In the genomic region with DNA sequence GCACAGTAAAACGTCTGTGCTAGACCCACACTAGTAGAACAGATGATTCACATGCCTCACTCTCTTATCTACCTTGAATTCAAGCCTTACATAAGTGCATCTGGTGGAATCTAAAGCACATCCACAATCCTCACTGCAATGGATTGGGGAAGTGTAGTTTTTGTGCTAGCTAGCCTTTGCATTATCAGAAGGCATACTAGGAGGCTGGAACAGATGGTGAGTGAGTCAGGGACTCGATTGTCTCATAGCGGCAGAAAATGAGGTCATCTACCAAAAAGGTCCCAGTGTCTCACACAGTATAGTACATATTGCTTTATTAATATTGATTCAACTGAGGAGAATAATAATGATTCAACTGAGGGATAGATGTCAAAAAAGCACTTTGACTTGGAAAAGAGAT, we compare ENCODE assay signal across 12 cellular contexts. TPM values are rescaled to one million over a fixed set of nuclear protein-coding genes. Genes with fewer than 3 reads are reported as not detected.
DNase-seq lines count a peak whose midpoint lies in the region; ATAC-seq and TF ChIP-seq lines count a peak whose summit lies in the region.
"Had no signal": no experiment of that assay in that cellular context is flagged by ENCODE, and none has a peak within 500 bp of the region (broad histone marks: within the 10 kb centered on the region; RNA-seq: fewer than 3 reads in every experiment).

No MANE protein-coding gene starts in this region.

- ATAC-seq in HG02623 (IDR thresholded peaks at IDR 0.05; ENCODE audit: unreplicated experiment) (no peak), GM18505 (IDR thresholded peaks at IDR 0.05; ENCODE audit: unreplicated experiment) (no peak)

- in situ Hi-C loops in brain microvascular endothelial cell (cut with HindIII; ENCODE audit: low pct_ligation_motif_present, low sequenced_read_pairs): no loop called here

- peaks cover 30% of the 10 kb centered on the region for H3K36me3 ChIP-seq in cardiac muscle cell
- peaks cover 29% of the 10 kb centered on the region for H3K36me3 ChIP-seq in right atrium auricular region
- H3K36me3 ChIP-seq in brain microvascular endothelial cell (replicated peaks): peaks cover 12% of the 10 kb centered on the region
- H3K36me3 ChIP-seq in vagina: peaks cover 0 to 20% of the 10 kb centered on the region in 2 donors

- intact Hi-C loops in vagina (cut with DNase I): no loop called here

- TF ChIP-seq CTCF in cardiac muscle cell (IDR thresholded peaks at IDR 0.05; ENCODE audit: low read depth, low read length) (no peak), right atrium auricular region (IDR thresholded peaks at IDR 0.05) (no peak), brain microvascular endothelial cell (IDR thresholded peaks at IDR 0.05; ENCODE audit: low read depth, low read length, missing control alignments) (no peak), vagina (IDR thresholded peaks at IDR 0.05) (no peak)

- peak in 1 of 2 donors; percentile 76 for DNase-seq in cardiac muscle cell (ENCODE audit: low read depth in 1 of 2, low spot score in 1 of 2)
- no peak for DNase-seq in right atrium auricular region (ENCODE audit: low spot score)
- peak; percentile 96 for DNase-seq in brain microvascular endothelial cell
- DNase-seq in iris pigment epithelial cell (ENCODE audit: low read depth): peak; percentile 95
- no peak for DNase-seq in activated CD8-positive, alpha-beta memory T cell treated with anti-CD3 and anti-CD28 coated beads for 24 hours
- no peak for DNase-seq in vagina (ENCODE audit: extremely low spot score in 2 of 2)
- DNase-seq: activated CD4-positive, CD25-positive, alpha-beta regulatory T cell; amniotic stem cell; Kasumi-1 had no signal

- H3K9me3 ChIP-seq in cardiac muscle cell (ENCODE audit: low read depth) (no peaks in the 10 kb centered on the region), right atrium auricular region (no peaks in the 10 kb centered on the region), vagina (no peaks in the 10 kb centered on the region)

- H3K27ac ChIP-seq in cardiac muscle cell: peak overlapping the region; percentile 8
- peak overlapping the region in 1 of 2 donors; percentile 20 for H3K27ac ChIP-seq in right atrium auricular region
- peak overlapping the region; percentile 62 for H3K27ac ChIP-seq in brain microvascular endothelial cell
- no peak overlapping the region for H3K27ac ChIP-seq in vagina
- H3K27ac ChIP-seq: parathyroid adenoma had no signal

- H3K27me3 ChIP-seq in cardiac muscle cell: no peaks in the 10 kb centered on the region
- no peaks in the 10 kb centered on the region for H3K27me3 ChIP-seq in right atrium auricular region
- H3K27me3 ChIP-seq in brain microvascular endothelial cell (replicated peaks): no peaks in the 10 kb centered on the region
- H3K27me3 ChIP-seq in vagina: no peaks in the 10 kb centered on the region

- peaks cover 5% of the 10 kb centered on the region for H3K4me1 ChIP-seq in cardiac muscle cell (ENCODE audit: low read depth)
- peaks cover 0 to 34% of the 10 kb centered on the region in 2 donors for H3K4me1 ChIP-seq in right atrium auricular region
- H3K4me1 ChIP-seq in vagina: peaks cover 10% of the 10 kb centered on the region
- H3K4me1 ChIP-seq: parathyroid adenoma had no signal

- no peak for TF ChIP-seq POLR2A in GM18505 (IDR thresholded peaks at IDR 0.05; ENCODE audit: borderline replicate concordance, extremely low read depth, insufficient read depth, insufficient read length)
- no peak for TF ChIP-seq POLR2A in vagina (IDR thresholded peaks at IDR 0.05)

- H3K4me3 ChIP-seq in cardiac muscle cell (no peak overlapping the region), right atrium auricular region (no peak overlapping the region), brain microvascular endothelial cell (ENCODE audit: low read depth, low read length) (no peak overlapping the region), vagina (no peak overlapping the region)

RNA-seq across cellular contexts. Expression of a gene that starts 9.3 kb away (rescaled TPM):
- total RNA-seq in cardiac muscle cell (25.8 and 27.5 TPM in 2 replicates), right atrium auricular region (10 to 100 TPM; 17.8 to 21.5 TPM), vagina (29.5 TPM)
- polyA plus RNA-seq in cardiac muscle cell: 15.5 and 16.0 TPM in 2 replicates

Comparison
In these comparisons a context has a peak if more than half of its experiments do, and no peak if none do; other contexts are left out.
1. DNase-seq: peak in brain microvascular endothelial cell (single experiment) and iris pigment epithelial cell (single experiment); none in right atrium auricular region (single experiment), activated CD8-positive, alpha-beta memory T cell treated with anti-CD3 and anti-CD28 coated beads for 24 hours (single experiment) and vagina (0 of 2).